ENCODE assay signal across 1 cellular context in the genomic region with DNA sequence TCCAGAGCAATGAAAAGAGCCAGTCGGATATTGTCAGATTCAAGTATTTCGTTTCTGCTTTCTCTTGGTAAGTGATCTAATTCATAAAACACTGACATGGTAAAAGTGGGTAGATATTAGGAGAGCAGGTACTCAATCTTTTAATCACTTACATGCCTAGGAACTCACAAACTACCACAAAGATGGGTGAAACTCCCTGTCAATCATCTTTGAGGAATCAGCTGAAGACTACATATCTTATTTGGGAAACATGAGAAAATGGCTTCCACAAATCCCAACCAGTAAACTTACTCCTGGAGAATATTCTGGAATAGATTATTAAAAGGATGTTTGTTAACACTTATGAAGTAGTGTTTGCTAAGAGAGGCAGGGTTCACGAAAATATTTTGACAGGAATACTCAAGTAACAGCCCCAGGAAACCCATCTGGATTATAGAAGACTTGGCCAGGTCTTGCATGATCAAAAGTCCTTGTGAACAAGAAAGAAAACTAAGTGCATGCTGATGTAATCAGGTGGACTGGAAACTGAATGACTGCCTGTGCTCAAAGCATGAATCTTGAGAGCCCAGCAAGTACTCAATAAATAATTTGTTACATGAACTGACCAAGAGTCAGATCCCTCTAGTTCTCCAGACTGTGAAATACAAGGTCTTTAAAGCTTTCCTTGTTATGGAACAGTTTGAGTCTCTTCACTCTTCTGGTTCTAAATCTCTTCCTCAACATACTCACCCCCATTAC.
TF ChIP-seq lines count a peak whose summit lies in the region.

No MANE protein-coding gene starts in this region.

TF ChIP-seq in WTC11, 78 proteins besides CTCF, POLR2A, EP300 and RAD21 (continued from another document):
- TF ChIP-seq ARID4B (CRISPR knock-in tag; IDR thresholded peaks at IDR 0.05; ENCODE audit: borderline replicate concordance), result no peak
- TF ChIP-seq ZNF138 (CRISPR knock-in tag; conservative IDR thresholded peaks at IDR 0.05), result no peak
- TF ChIP-seq, protein P1, sequence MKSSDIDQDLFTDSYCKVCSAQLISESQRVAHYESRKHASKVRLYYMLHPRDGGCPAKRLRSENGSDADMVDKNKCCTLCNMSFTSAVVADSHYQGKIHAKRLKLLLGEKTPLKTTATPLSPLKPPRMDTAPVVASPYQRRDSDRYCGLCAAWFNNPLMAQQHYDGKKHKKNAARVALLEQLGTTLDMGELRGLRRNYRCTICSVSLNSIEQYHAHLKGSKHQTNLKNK (CRISPR knock-in tag; IDR thresholded peaks at IDR 0.05), result no peak
